15 cellular contexts compared by ENCODE assay signal in the genomic region with DNA sequence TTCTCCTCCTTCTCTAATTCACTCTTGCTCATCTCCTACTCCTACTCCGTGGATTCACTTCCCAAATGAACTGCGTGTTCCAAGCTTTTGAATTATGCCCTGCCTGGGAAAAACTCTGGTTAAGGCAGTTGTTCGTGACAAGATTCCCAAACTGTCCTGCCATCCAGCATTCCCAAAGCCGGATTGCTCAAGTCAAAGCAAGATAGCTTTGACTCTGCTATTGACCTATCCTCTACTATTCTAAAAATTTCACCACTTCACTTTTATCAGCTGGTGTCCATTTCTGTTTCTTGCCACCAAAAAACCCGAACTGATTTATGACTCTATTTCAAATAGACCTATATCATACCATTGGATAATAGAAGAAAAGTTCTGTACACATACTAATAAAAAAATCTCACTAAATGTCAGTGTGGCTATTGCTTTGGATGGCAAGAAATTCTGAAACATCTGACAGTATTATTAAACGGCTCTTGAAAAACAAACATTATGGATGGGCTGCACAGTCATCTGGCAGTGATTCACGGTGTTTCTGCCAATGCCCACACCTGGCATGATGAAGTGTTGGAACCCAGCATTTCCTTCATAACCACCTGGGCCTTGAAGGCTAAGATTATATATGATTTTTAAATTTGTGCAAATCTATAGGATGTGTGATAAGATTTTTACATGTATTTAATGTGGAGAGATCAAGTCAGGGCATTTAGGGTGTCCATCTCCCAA.
DNase-seq lines count a peak whose midpoint lies in the region; ATAC-seq, FAIRE-seq and TF ChIP-seq lines count a peak whose summit lies in the region.
"Had no signal": no experiment of that assay in that cellular context is flagged by ENCODE, and none has a peak within 500 bp of the region (broad histone marks: within the 10 kb centered on the region; RNA-seq: fewer than 3 reads in every experiment).

No MANE protein-coding gene starts in this region.

- H3K27me3 Mint-ChIP-seq in progenitor cell of endocrine pancreas: peaks cover 4% of the 10 kb centered on the region
- H3K27me3 Mint-ChIP-seq: CD4-positive, CD25-positive, alpha-beta regulatory T cell had no signal

- no TSS peak for BruUV-seq in HepG2 (replicated peaks; lab: Mats Ljungman, UMichigan)

- H2AFZ ChIP-seq in HepG2 (ENCODE audit: low read length): no peak overlapping the region

- CTCF ChIA-PET in HepG2 (lab: Yijun Ruan, JAX; ENCODE audit: low intra/inter-chr PET ratio, low total read pairs): no interaction called here

- TF ChIP-seq CTCF in right lobe of liver (IDR thresholded peaks at IDR 0.05) (no peak), HepG2 (CRISPR knock-in tag; IDR thresholded peaks at IDR 0.05) (no peak), foreskin keratinocyte (conservative IDR thresholded peaks at IDR 0.05) (no peak), progenitor cell of endocrine pancreas (IDR thresholded peaks at IDR 0.05; ENCODE audit: unreplicated experiment) (no peak)

- FAIRE-seq in HepG2 (lab: Jason Lieb, UNC): no peak
- FAIRE-seq: G401.6, GM12891, HTR-8/SVneo had no signal

- no peaks in the 10 kb centered on the region for H3K27me3 ChIP-seq in right lobe of liver
- no peaks in the 10 kb centered on the region; a peak in 1 of 5 replicates for H3K27me3 ChIP-seq in HepG2 (ENCODE audit: control insufficient read depth in 1 of 2, insufficient read depth in 2 of 2, low read length in 2 of 2)
- H3K27me3 ChIP-seq in foreskin keratinocyte: no peaks in the 10 kb centered on the region
- H3K27me3 ChIP-seq: BLaER1 treated with 17β-estradiol and CSF1 and Interleukin-3, amounts not matched to agents 10 nM and 100 nM had no signal

- ATAC-seq in right lobe of liver: peak; percentile 44 to 89 (median 72)
- no peak for ATAC-seq in HepG2
- ATAC-seq in foreskin keratinocyte: peak; percentile 67
- no peak for ATAC-seq in GM19324 (IDR thresholded peaks at IDR 0.05; ENCODE audit: low FRiP score, unreplicated experiment)

- TF ChIP-seq EP300 in HepG2 (IDR thresholded peaks at IDR 0.05; ENCODE audit: low read depth in 2 of 2, low read length in 2 of 2): no peak
- TF ChIP-seq EP300 in HepG2 (CRISPR knock-in tag; IDR thresholded peaks at IDR 0.05; ENCODE audit: borderline replicate concordance): no peak

- H3K36me3 Mint-ChIP-seq in progenitor cell of endocrine pancreas (ENCODE audit: insufficient read depth): no peaks in the 10 kb centered on the region
- H3K36me3 Mint-ChIP-seq: CD4-positive, CD25-positive, alpha-beta regulatory T cell had no signal

- H3K9me3 Mint-ChIP-seq in progenitor cell of endocrine pancreas (ENCODE audit: low read depth): peaks cover 2% of the 10 kb centered on the region
- H3K9me3 Mint-ChIP-seq: H9 had no signal

- no peak for DNase-seq in right lobe of liver
- no peak for DNase-seq in HepG2 (ENCODE audit: low spot score)
- peak; percentile 16 to 24 for DNase-seq in SHP77 (lab: John Stamatoyannopoulos, UW)
- DNase-seq in foreskin keratinocyte: peak in 1 of 2 donors; percentile 69
- no peak for DNase-seq in AML-193 (lab: John Stamatoyannopoulos, UW)
- DNase-seq in progenitor cell of endocrine pancreas (ENCODE audit: low spot score, unreplicated experiment): no peak
- DNase-seq: 8988T; CD4-positive, CD25-positive, alpha-beta regulatory T cell; GOT3; H9 had no signal

- H3K4me1 Mint-ChIP-seq in progenitor cell of endocrine pancreas (ENCODE audit: low read depth): peaks cover 3% of the 10 kb centered on the region
- H3K4me1 Mint-ChIP-seq: CD4-positive, CD25-positive, alpha-beta regulatory T cell; H9 had no signal

- H3K4me1 ChIP-seq in right lobe of liver: no peaks in the 10 kb centered on the region
- H3K4me1 ChIP-seq in HepG2 (ENCODE audit: insufficient read depth, low read length): peaks cover 3% of the 10 kb centered on the region; the same call in 1 of the 2 replicates
- H3K4me1 ChIP-seq in foreskin keratinocyte: peaks cover 32% of the 10 kb centered on the region
- H3K4me1 ChIP-seq: BLaER1 treated with 17β-estradiol and CSF1 and Interleukin-3, amounts not matched to agents 10 nM and 100 nM had no signal

- no peak overlapping the region for H3K4me3 Mint-ChIP-seq in progenitor cell of endocrine pancreas (ENCODE audit: low read depth)
- H3K4me3 Mint-ChIP-seq: CD4-positive, CD25-positive, alpha-beta regulatory T cell; H9 had no signal

- no peak for TF ChIP-seq RAD21 in HepG2 (CRISPR knock-in tag; IDR thresholded peaks at IDR 0.05)

- H3K4me3 ChIP-seq in right lobe of liver: no peak overlapping the region
- no peak overlapping the region for H3K4me3 ChIP-seq in HepG2 (replicated peaks in 1 of 3; ENCODE audit: insufficient read depth in 1 of 3, low read depth in 2 of 3, low read length in 3 of 3)
- H3K4me3 ChIP-seq: BLaER1 treated with 17β-estradiol and CSF1 and Interleukin-3, amounts not matched to agents 10 nM and 100 nM had no signal

- H3K27ac ChIP-seq in right lobe of liver (no peak overlapping the region), HepG2 (ENCODE audit: extremely low read length, insufficient read depth, low read length) (no peak overlapping the region), foreskin keratinocyte (peak overlapping the region; percentile 76)
- H3K27ac ChIP-seq: BLaER1 treated with 17β-estradiol and CSF1 and Interleukin-3, amounts not matched to agents 10 nM and 100 nM had no signal

- H4K20me1 ChIP-seq in HepG2 (ENCODE audit: insufficient read depth, low read length): no peaks in the 10 kb centered on the region
- H4K20me1 ChIP-seq: BLaER1 treated with 17β-estradiol and CSF1 and Interleukin-3, amounts not matched to agents 10 nM and 100 nM had no signal

- no peak overlapping the region for H3K9ac ChIP-seq in HepG2 (ENCODE audit: insufficient read depth, low read depth, low read length)
- H3K9ac ChIP-seq: BLaER1 treated with 17β-estradiol and CSF1 and Interleukin-3, amounts not matched to agents 10 nM and 100 nM had no signal

- WGBS in right lobe of liver (ENCODE audit: insufficient coverage, low coverage, low lambda C conversion rate, missing lambda C conversion rate): 33% methylated on average over 7 of the region's 7 CpGs
- 11% methylated on average over 7 of the region's 7 CpGs for WGBS in HepG2 (ENCODE audit: low lambda C conversion rate)

- no peaks in the 10 kb centered on the region for H3K79me2 ChIP-seq in HepG2 (ENCODE audit: insufficient read depth, low read length)

- H3K27ac Mint-ChIP-seq in progenitor cell of endocrine pancreas: no peak overlapping the region
- H3K27ac Mint-ChIP-seq: CD4-positive, CD25-positive, alpha-beta regulatory T cell had no signal

- in situ Hi-C loops in HepG2 (cut with HindIII; ENCODE audit: extremely low pct_ligation_motif_present, low pct_unique_long_range_greater_than_20kb): no loop called here

- H3K9me3 ChIP-seq in right lobe of liver: no peaks in the 10 kb centered on the region
- no peaks in the 10 kb centered on the region for H3K9me3 ChIP-seq in HepG2 (ENCODE audit: low read length)
- H3K9me3 ChIP-seq: BLaER1 treated with 17β-estradiol and CSF1 and Interleukin-3, amounts not matched to agents 10 nM and 100 nM had no signal

- intact Hi-C loops in right lobe of liver (cut with DNase I) (no loop called here), HepG2 (cut with micrococcal nuclease; ENCODE audit: unreplicated experiment) (no loop called here)

- H3K36me3 ChIP-seq in right lobe of liver (no peaks in the 10 kb centered on the region), HepG2 (replicated peaks in 1 of 2; ENCODE audit: control insufficient read depth in 1 of 2, insufficient read depth in 2 of 2, low read length in 2 of 2) (no peaks in the 10 kb centered on the region)
- H3K36me3 ChIP-seq: BLaER1 treated with 17β-estradiol and CSF1 and Interleukin-3, amounts not matched to agents 10 nM and 100 nM had no signal

- TF ChIP-seq POLR2A in right lobe of liver (IDR thresholded peaks at IDR 0.05): no peak
- TF ChIP-seq POLR2A in HepG2 (IDR thresholded peaks at IDR 0.05; ENCODE audit: insufficient read depth in 1 of 2, low read depth in 2 of 2, low read length in 2 of 2): no peak

- POLR2A ChIA-PET in HepG2 (lab: Yijun Ruan, JAX): no interaction called here

- H3K4me2 ChIP-seq in HepG2 (ENCODE audit: low read depth, low read length): no peak overlapping the region
- H3K4me2 ChIP-seq: BLaER1 treated with 17β-estradiol and CSF1 and Interleukin-3, amounts not matched to agents 10 nM and 100 nM had no signal

TF ChIP-seq in HepG2, 621 proteins besides CTCF, POLR2A, EP300 and RAD21 (continues in another document):
- TF ChIP-seq, protein P1, sequence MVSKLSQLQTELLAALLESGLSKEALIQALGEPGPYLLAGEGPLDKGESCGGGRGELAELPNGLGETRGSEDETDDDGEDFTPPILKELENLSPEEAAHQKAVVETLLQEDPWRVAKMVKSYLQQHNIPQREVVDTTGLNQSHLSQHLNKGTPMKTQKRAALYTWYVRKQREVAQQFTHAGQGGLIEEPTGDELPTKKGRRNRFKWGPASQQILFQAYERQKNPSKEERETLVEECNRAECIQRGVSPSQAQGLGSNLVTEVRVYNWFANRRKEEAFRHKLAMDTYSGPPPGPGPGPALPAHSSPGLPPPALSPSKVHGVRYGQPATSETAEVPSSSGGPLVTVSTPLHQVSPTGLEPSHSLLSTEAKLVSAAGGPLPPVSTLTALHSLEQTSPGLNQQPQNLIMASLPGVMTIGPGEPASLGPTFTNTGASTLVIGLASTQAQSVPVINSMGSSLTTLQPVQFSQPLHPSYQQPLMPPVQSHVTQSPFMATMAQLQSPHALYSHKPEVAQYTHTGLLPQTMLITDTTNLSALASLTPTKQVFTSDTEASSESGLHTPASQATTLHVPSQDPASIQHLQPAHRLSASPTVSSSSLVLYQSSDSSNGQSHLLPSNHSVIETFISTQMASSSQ (IDR thresholded peaks at IDR 0.05; ENCODE audit: low read depth): no peak
- TF ChIP-seq, protein P1 (CRISPR knock-in tag; IDR thresholded peaks at IDR 0.05; ENCODE audit: borderline replicate concordance): no peak
- no peak for TF ChIP-seq RBFOX2 (IDR thresholded peaks at IDR 0.05; ENCODE audit: low read depth, low read length)
- no peak for TF ChIP-seq ZNF510 (CRISPR knock-in tag; IDR thresholded peaks at IDR 0.05; ENCODE audit: low read depth)
- no peak for TF ChIP-seq NAIF1 (CRISPR knock-in tag; IDR thresholded peaks at IDR 0.05; ENCODE audit: borderline replicate concordance)
- TF ChIP-seq ZNF614 (CRISPR knock-in tag; IDR thresholded peaks at IDR 0.05; ENCODE audit: borderline replicate concordance): no peak
- no peak for TF ChIP-seq ZBTB38 (CRISPR knock-in tag; IDR thresholded peaks at IDR 0.05)

Comparison
In these comparisons a context has a peak if more than half of its experiments do, and no peak if none do; other contexts are left out.
1. ATAC-seq: peak in right lobe of liver (4 of 4) and foreskin keratinocyte (single experiment); none in HepG2 (single experiment) and GM19324 (single experiment).
2. DNase-seq: peak in SHP77 (2 of 2); none in right lobe of liver (0 of 3), HepG2 (single experiment), AML-193 (0 of 2) and progenitor cell of endocrine pancreas (single experiment).